ENCODE assay signal across 1 cellular context in genomic region chr2:100105678-100106054, GRCh38.
TF ChIP-seq lines count a peak whose summit lies in the region.

No MANE protein-coding gene starts in this region.

TF ChIP-seq in GM23338, 12 proteins besides CTCF, POLR2A, EP300 and RAD21 (continued from another document):
- no peak for TF ChIP-seq ZNF462 (CRISPR knock-in tag; IDR thresholded peaks at IDR 0.05)
- TF ChIP-seq ZNF114 (CRISPR knock-in tag; IDR thresholded peaks at IDR 0.05): no peak
- no peak for TF ChIP-seq REST (IDR thresholded peaks at IDR 0.05; ENCODE audit: unreplicated experiment)
